13 cellular contexts compared by ENCODE assay signal in the genomic region with DNA sequence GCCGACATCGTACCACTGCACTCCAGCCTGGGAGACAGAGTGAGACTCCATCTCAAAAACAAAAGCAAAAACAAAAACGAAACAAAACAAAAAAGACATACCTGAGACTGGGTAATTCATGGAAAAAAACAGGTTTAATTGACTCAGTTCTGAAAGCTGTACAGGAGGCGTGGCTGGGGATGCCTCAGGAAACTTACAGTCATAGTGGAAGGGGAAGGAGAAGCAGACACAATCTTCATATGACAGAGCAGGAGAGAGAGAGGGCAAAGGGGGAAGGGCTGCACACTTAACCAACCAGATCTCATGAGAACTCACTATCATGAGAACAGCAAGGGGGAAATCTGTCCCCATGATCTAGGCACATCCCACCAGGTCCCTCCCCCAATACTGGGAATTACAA.
"Had no signal": no experiment of that assay in that cellular context is flagged by ENCODE, and none has a peak within 500 bp of the region (broad histone marks: within the 10 kb centered on the region; RNA-seq: fewer than 3 reads in every experiment).

No MANE protein-coding gene starts in this region.

- DNase-seq: cerebellar nuclear complex; effector CD8-positive, alpha-beta T cell; foreskin fibroblast; hypothalamus; kidney; left ventricle myocardium inferior; mesenchymal stem cell; natural killer cell; posterior cingulate gyrus had no signal

- ATAC-seq: natural killer cell, SK-N-SH treated with all-trans-retinoic acid at 6 μM for 48 hours had no signal

- H3K4me1 ChIP-seq: ascending aorta, breast epithelium, left ventricle myocardium inferior had no signal

- H3K27ac ChIP-seq: ascending aorta, breast epithelium, left ventricle myocardium inferior, VCaP had no signal

- H3K27me3 ChIP-seq: ascending aorta, breast epithelium had no signal

- H3K4me3 ChIP-seq: ascending aorta, breast epithelium, left ventricle myocardium inferior had no signal

- H3K36me3 ChIP-seq: ascending aorta, breast epithelium, left ventricle myocardium inferior had no signal

- H3K9me3 ChIP-seq: ascending aorta, breast epithelium, left ventricle myocardium inferior had no signal
